11 cellular contexts compared by ENCODE assay signal in the genomic region with DNA sequence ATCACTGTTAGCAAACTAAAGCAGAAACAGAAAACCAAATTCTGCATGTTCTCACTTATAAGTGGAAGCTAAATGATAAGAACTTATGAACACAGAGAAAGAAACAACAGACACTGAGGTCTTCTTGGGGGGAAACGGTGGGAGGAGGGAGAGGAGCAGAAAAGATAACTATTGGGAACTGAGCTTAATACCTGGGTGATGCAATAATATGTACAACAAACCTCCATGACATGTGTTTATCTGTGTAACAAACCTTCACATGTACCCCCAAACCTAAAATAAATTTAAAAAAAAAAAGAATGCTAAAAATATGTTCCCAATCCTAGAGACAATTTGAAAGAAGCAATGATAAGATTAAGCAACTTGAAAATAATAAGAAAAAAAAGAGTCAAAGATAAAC.
"Had no signal": no experiment of that assay in that cellular context is flagged by ENCODE, and none has a peak within 500 bp of the region (broad histone marks: within the 10 kb centered on the region; RNA-seq: fewer than 3 reads in every experiment).

No MANE protein-coding gene starts in this region.

- H3K36me3 ChIP-seq: HAP-1 had no signal

- H3K4me1 Mint-ChIP-seq: GM23338, H9 had no signal

- FAIRE-seq: H1, H54 had no signal

- H3K27ac ChIP-seq: GM23248 had no signal

- H3K9me3 ChIP-seq: HAP-1 had no signal

- H2AFZ ChIP-seq: GM23248, GM23338 had no signal

- H3K9ac ChIP-seq: GM23248 had no signal

- ATAC-seq: GM23338, HCT116 had no signal

- H3K4me3 Mint-ChIP-seq: GM23338, H9, HFFc6 had no signal

- H3K4me2 ChIP-seq: GM23338 had no signal

- DNase-seq: GM23248, GOT3, H7, H9, HCEC 1CT, HFFc6 had no signal

- H3K27ac Mint-ChIP-seq: GM23338, H9, HFFc6 had no signal

- H3K4me3 ChIP-seq: GM23248, GM23338, HAP-1 had no signal
